ENCODE assay signal across 1 cellular context in the genomic region with DNA sequence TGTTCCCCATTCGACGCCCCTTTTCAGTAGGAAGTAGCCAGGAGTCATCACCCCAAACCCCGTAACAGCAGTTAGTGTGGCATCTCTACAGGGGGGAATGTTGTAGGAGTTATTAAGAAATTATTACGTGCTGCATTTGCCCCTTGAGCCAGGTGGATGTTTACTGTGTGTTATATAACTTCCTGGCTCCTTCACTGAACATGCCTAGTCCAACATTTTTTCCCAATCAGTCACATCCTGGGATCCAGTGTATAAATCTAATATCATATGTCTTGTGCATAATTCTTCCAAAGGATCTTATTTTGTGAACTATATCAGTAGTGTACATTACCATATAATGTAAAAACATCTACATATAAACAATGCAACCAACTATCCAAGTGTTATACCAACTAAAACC.
TF ChIP-seq lines count a peak whose summit lies in the region.

No MANE protein-coding gene starts in this region.

TF ChIP-seq in H1, 55 proteins besides CTCF, POLR2A, EP300 and RAD21:
- peak; percentile 4 for TF ChIP-seq ASH2L (IDR thresholded peaks at IDR 0.05; ENCODE audit: low read length)
TF ChIP-seq in H1: peak in this region for 1; not testable (repeated sequence) for 54.
